ENCODE assay signal across 29 cellular contexts in genomic region chr15:67267440-67267839, GRCh38.
"Had no signal": no experiment of that assay in that cellular context is flagged by ENCODE, and none has a peak within 500 bp of the region (broad histone marks: within the 10 kb centered on the region; RNA-seq: fewer than 3 reads in every experiment).

No MANE protein-coding gene starts in this region.

- H3K27me3 Mint-ChIP-seq: activated T-cell treated with anti-CD3 and anti-CD28 coated beads, Interleukin-2, amount 50 U/mL, for 24 hours had no signal

- H3K4me3 ChIP-seq: adrenal gland, body of pancreas, breast epithelium, Peyer's patch had no signal

- H3K27me3 ChIP-seq: adrenal gland, body of pancreas, breast epithelium, Peyer's patch had no signal

- H3K4me2 ChIP-seq: KMS-11 had no signal

- H3K9me3 Mint-ChIP-seq: activated CD4-positive, alpha-beta T cell treated with anti-CD3 and anti-CD28 coated beads, Interleukin-2, amount 10 ng/mL, durations not matched to agents 7 days and 5 days; activated naive CD4-positive, alpha-beta T cell treated with anti-CD3 and anti-CD28 coated beads for 36 hours; activated T-cell treated with anti-CD3 and anti-CD28 coated beads, Interleukin-2, amount 50 U/mL, for 24 hours had no signal

- H3K27ac ChIP-seq: adrenal gland, body of pancreas, breast epithelium, KMS-11, Peyer's patch, RWPE1 had no signal

- H3K9me3 ChIP-seq: adrenal gland, body of pancreas, breast epithelium, Peyer's patch had no signal

- H3K4me1 ChIP-seq: adrenal gland, body of pancreas, breast epithelium, Peyer's patch had no signal

- DNase-seq: activated CD4-positive, alpha-beta T cell treated with anti-CD3 and anti-CD28 coated beads for 36 hours; activated CD4-positive, alpha-beta T cell treated with anti-CD3 and anti-CD28 coated beads, Interleukin-2, amount 10 ng/mL, durations not matched to agents 7 days and 5 days; activated CD4-positive, alpha-beta T cell treated with anti-CD3 and anti-CD28 coated beads, Interleukin-2, amount 50 U/mL, for 48 hours; activated CD8-positive, alpha-beta T cell treated with anti-CD3 and anti-CD28 coated beads, Interleukin-2, amount 10 ng/mL, durations not matched to agents 7 days and 5 days; activated gamma-delta T cell treated with Interleukin-2 at 50 U/mL for 16 hours; activated naive CD4-positive, alpha-beta T cell treated with anti-CD3 and anti-CD28 coated beads for 36 hours; activated T-cell treated with anti-CD3 and anti-CD28 coated beads, Interleukin-2, amount 50 U/mL, for 24 hours; adrenal gland; body of pancreas; MM.1S; MV-4-11; NCI-H1092; NCI-H1436 treated with DMSO at 0.1 percent for 48 hours; NCI-H1694 treated with DMSO at 0.1 percent for 48 hours; NCI-H2029; NCI-H345; NCI-H524 treated with DMSO at 0.1 percent for 48 hours; PC-3; Peyer's patch; SIG-M5; T1000 had no signal

- ATAC-seq: activated CD4-positive, alpha-beta T cell treated with anti-CD3 and anti-CD28 coated beads for 36 hours; activated CD4-positive, CD25-positive, alpha-beta regulatory T cell treated with anti-CD3 and anti-CD28 coated beads, Interleukin-2, amount 50 U/mL, for 24 hours; activated CD8-positive, alpha-beta T cell treated with anti-CD3 and anti-CD28 coated beads, Interleukin-2, amount 10 ng/mL, durations not matched to agents 7 days and 5 days; activated naive CD4-positive, alpha-beta T cell treated with anti-CD3 and anti-CD28 coated beads, Interleukin-2, amount 50 U/mL, for 72 hours; body of pancreas; PC-3; Right ventricle myocardium inferior had no signal

- H3K27ac Mint-ChIP-seq: activated CD4-positive, alpha-beta T cell treated with anti-CD3 and anti-CD28 coated beads for 36 hours; activated CD4-positive, alpha-beta T cell treated with anti-CD3 and anti-CD28 coated beads, Interleukin-2, amount 10 ng/mL, durations not matched to agents 7 days and 5 days; activated CD8-positive, alpha-beta T cell treated with anti-CD3 and anti-CD28 coated beads, Interleukin-2, amount 10 ng/mL, durations not matched to agents 7 days and 5 days; activated naive CD4-positive, alpha-beta T cell treated with anti-CD3 and anti-CD28 coated beads for 36 hours; activated naive CD4-positive, alpha-beta T cell treated with anti-CD3 and anti-CD28 coated beads, Interleukin-2, amount 50 U/mL, for 72 hours; activated T-cell treated with anti-CD3 and anti-CD28 coated beads, Interleukin-2, amount 50 U/mL, for 24 hours; activated T-helper 1 cell treated with anti-CD3 and anti-CD28 coated beads, Interleukin-12 subunit alpha, Interleukin-12 subunit beta, Interleukin-2, Interleukin-4 antibody, amounts not matched to agents 30 ng/mL and 10 ng/mL and 1 ng/mL, durations not matched to agents 14 hours and 24 hours and 36 hours had no signal

- H3K36me3 ChIP-seq: adrenal gland, breast epithelium, Peyer's patch had no signal

- H3K4me3 Mint-ChIP-seq: activated CD4-positive, alpha-beta T cell treated with anti-CD3 and anti-CD28 coated beads for 36 hours; activated CD4-positive, alpha-beta T cell treated with anti-CD3 and anti-CD28 coated beads, Interleukin-2, amount 10 ng/mL, durations not matched to agents 7 days and 5 days; activated CD8-positive, alpha-beta T cell treated with anti-CD3 and anti-CD28 coated beads, Interleukin-2, amount 10 ng/mL, durations not matched to agents 7 days and 5 days; activated naive CD4-positive, alpha-beta T cell treated with anti-CD3 and anti-CD28 coated beads for 36 hours; activated T-cell treated with anti-CD3 and anti-CD28 coated beads, Interleukin-2, amount 50 U/mL, for 24 hours; activated T-helper 1 cell treated with anti-CD3 and anti-CD28 coated beads, Interleukin-12 subunit alpha, Interleukin-12 subunit beta, Interleukin-2, Interleukin-4 antibody, amounts not matched to agents 30 ng/mL and 10 ng/mL and 1 ng/mL, durations not matched to agents 14 hours and 24 hours and 36 hours had no signal

- FAIRE-seq: astrocyte had no signal
